In genomic region chr22:19447388-19448075, GRCh38 we compare ENCODE assay signal across 7 cellular contexts.
DNase-seq lines count a peak whose midpoint lies in the region; ATAC-seq and TF ChIP-seq lines count a peak whose summit lies in the region.

Gene C22orf39 (minus strand): TSS chr22:19447711. CDS start chr22:19447688, 23 bp downstream.

- peak; percentile 79 for ATAC-seq in GM18505 (IDR thresholded peaks at IDR 0.05; ENCODE audit: unreplicated experiment)
- peak; percentile 68 for ATAC-seq in HG02973 (IDR thresholded peaks at IDR 0.05; ENCODE audit: unreplicated experiment)

- DNase-seq in NCI-H2029 treated with DMSO at 0.1 percent for 48 hours (lab: John Stamatoyannopoulos, UW) (peak; percentile 54), T-helper 9 cell (peak; percentile 79), astrocyte of the hippocampus (ENCODE audit: low read depth, low spot score) (peak; percentile 96), hippocampal formation (lab: John Stamatoyannopoulos, UW) (peak; percentile 90 to 96), retina (peak; percentile 96)

- TF ChIP-seq POLR2A in GM18505 (IDR thresholded peaks at IDR 0.05; ENCODE audit: borderline replicate concordance, extremely low read depth, insufficient read depth, insufficient read length), result peak; percentile 83

Comparison
In these comparisons a context has a peak if more than half of its experiments do, and no peak if none do; other contexts are left out.
1. Peak in every context shown above with its lines: DNase-seq and ATAC-seq.